Comparison of ENCODE assay signal across 8 cellular contexts in genomic region chr10:79102056-79102874, GRCh38. TPM values are rescaled to one million over a fixed set of nuclear protein-coding genes. Genes with fewer than 3 reads are reported as not detected.
DNase-seq lines count a peak whose midpoint lies in the region; ATAC-seq and TF ChIP-seq lines count a peak whose summit lies in the region.

No MANE protein-coding gene starts in this region.

- H3K27me3 Mint-ChIP-seq in activated T-cell treated with anti-CD3 and anti-CD28 coated beads, Interleukin-2, amount 50 U/mL, for 24 hours: no peaks in the 10 kb centered on the region

- H3K79me2 ChIP-seq in PC-3 (ENCODE audit: low read length) (peaks cover 99% of the 10 kb centered on the region), fibroblast of lung (ENCODE audit: control insufficient read depth, insufficient read depth, low read length) (peaks cover 98% of the 10 kb centered on the region)

- H3K4me3 ChIP-seq in PC-3 (ENCODE audit: low read length) (no peak overlapping the region), fibroblast of lung (replicated peaks in 1 of 4; ENCODE audit: control extremely low read depth in 1 of 4, insufficient read depth in 1 of 4, low read depth in 3 of 4, low read length in 4 of 4) (no peak overlapping the region)

- H3K4me2 ChIP-seq in PC-3 (ENCODE audit: low read length) (no peak overlapping the region), fibroblast of lung (ENCODE audit: extremely low read depth, insufficient read depth, low read length) (peak overlapping the region; percentile 67)

- intact Hi-C loops in PC-3 (cut with micrococcal nuclease): no loop called here

- peak; percentile 33; the same call in 1 of the 2 replicates for TF ChIP-seq CTCF in PC-3 (conservative IDR thresholded peaks at IDR 0.05; ENCODE audit: low read depth, low read length)
- TF ChIP-seq CTCF in fibroblast of lung (conservative IDR thresholded peaks at IDR 0.05 in 1 of 2, IDR thresholded peaks at IDR 0.05 in 1 of 2; ENCODE audit: low read depth in 1 of 2, low read length in 2 of 2): no peak

- H3K4me1 Mint-ChIP-seq in activated T-cell treated with anti-CD3 and anti-CD28 coated beads, Interleukin-2, amount 50 U/mL, for 24 hours (ENCODE audit: low read depth): peaks cover 49% of the 10 kb centered on the region

- no peaks in the 10 kb centered on the region for H3K9me3 ChIP-seq in PC-3 (ENCODE audit: low read length)
- H3K9me3 ChIP-seq in fibroblast of lung (ENCODE audit: control insufficient read depth, insufficient read depth, low read depth, low read length): no peaks in the 10 kb centered on the region

- no peaks in the 10 kb centered on the region for H3K27me3 ChIP-seq in PC-3 (ENCODE audit: low read length)
- H3K27me3 ChIP-seq in fibroblast of lung (ENCODE audit: control insufficient read depth, insufficient read depth, low read length): no peaks in the 10 kb centered on the region

- CTCF ChIA-PET in PC-3 (lab: Charles Lee): no interaction called here

- H3K4me3 Mint-ChIP-seq in activated T-cell treated with anti-CD3 and anti-CD28 coated beads, Interleukin-2, amount 50 U/mL, for 24 hours: no peak overlapping the region

- H3K36me3 Mint-ChIP-seq in activated T-cell treated with anti-CD3 and anti-CD28 coated beads, Interleukin-2, amount 50 U/mL, for 24 hours (ENCODE audit: low read depth): no peaks in the 10 kb centered on the region

- H2AFZ ChIP-seq in PC-3 (ENCODE audit: low read length) (no peak overlapping the region), fibroblast of lung (ENCODE audit: low read length) (no peak overlapping the region)

- no peaks in the 10 kb centered on the region for H3K9me3 Mint-ChIP-seq in activated T-cell treated with anti-CD3 and anti-CD28 coated beads, Interleukin-2, amount 50 U/mL, for 24 hours

- H3K9ac ChIP-seq in PC-3 (ENCODE audit: low read length) (no peak overlapping the region), fibroblast of lung (ENCODE audit: insufficient read depth, low read length) (peak overlapping the region; percentile 27)

- H3K36me3 ChIP-seq in PC-3 (ENCODE audit: low read depth, low read length): no peaks in the 10 kb centered on the region
- H3K36me3 ChIP-seq in fibroblast of lung (ENCODE audit: control insufficient read depth, insufficient read depth, low read length): no peaks in the 10 kb centered on the region

- ATAC-seq in PC-3 (peak; percentile 26), HG02642 (IDR thresholded peaks at IDR 0.05; ENCODE audit: poor library complexity, unreplicated experiment) (no peak)

- H3K4me1 ChIP-seq in PC-3 (ENCODE audit: insufficient read depth, low read length) (no peaks in the 10 kb centered on the region), fibroblast of lung (ENCODE audit: control insufficient read depth, extremely low read depth, insufficient read depth, low read length) (peaks cover 44% of the 10 kb centered on the region)

- H4K20me1 ChIP-seq in PC-3 (ENCODE audit: low read length) (peaks cover 90% of the 10 kb centered on the region), fibroblast of lung (ENCODE audit: control insufficient read depth, extremely low read depth, insufficient read depth, low read length) (no peaks in the 10 kb centered on the region)

- BruUV-seq in PC-3 (replicated peaks; lab: Mats Ljungman, UMichigan): no TSS peak

- POLR2A ChIA-PET in PC-3 (lab: Charles Lee; ENCODE audit: unreplicated experiment): no interaction called here

- DNase-seq in COLO829 (ENCODE audit: low spot score) (peak; percentile 20), PC-3 (peak; percentile 49), fibroblast of lung (ENCODE audit: low read depth in 2 of 2) (peak; percentile 71 to 74), nucleus accumbens (lab: John Stamatoyannopoulos, UW) (peak in 29 of 56 donors; percentile 11 to 77 (median 47)), NCI-H1436 treated with DMSO at 0.1 percent for 48 hours (lab: John Stamatoyannopoulos, UW) (no peak), activated gamma-delta T cell (lab: John Stamatoyannopoulos, UW) (no peak)
- DNase-seq in activated T-cell treated with anti-CD3 and anti-CD28 coated beads, Interleukin-2, amount 50 U/mL, for 24 hours: no peak

- H3F3A ChIP-seq in PC-3 (ENCODE audit: low read length, unreplicated experiment): no peaks in the 10 kb centered on the region

- H3K9me2 ChIP-seq in PC-3 (replicated peaks; ENCODE audit: low read length): no peaks in the 10 kb centered on the region

- H3K27ac ChIP-seq in PC-3 (ENCODE audit: low read length) (no peak overlapping the region), fibroblast of lung (ENCODE audit: insufficient read depth, low read length) (peak overlapping the region; percentile 71)

- no peak overlapping the region for H3K27ac Mint-ChIP-seq in activated T-cell treated with anti-CD3 and anti-CD28 coated beads, Interleukin-2, amount 50 U/mL, for 24 hours

RNA-seq across cellular contexts. Expression of gene ZMIZ1, which starts 33.5 kb away (rescaled TPM):
- total RNA-seq in PC-3 (2014; rRNA removed): 55.4 and 84.2 TPM in 2 replicates
- total RNA-seq in fibroblast of lung: 20.0 and 30.6 TPM in 2 replicates
- 6.3 and 18.1 TPM in 2 replicates for polyA plus RNA-seq in fibroblast of lung
- polyA plus RNA-seq in fibroblast of lung (2012): 23.2 and 46.8 TPM in 2 replicates
- 130 and 178 TPM in 2 replicates for polyA minus RNA-seq in fibroblast of lung (ENCODE audit: low replicate concordance)

Comparison
In these comparisons a context has a peak if more than half of its experiments do, and no peak if none do; other contexts are left out.
1. DNase-seq: peak in COLO829 (single experiment), PC-3 (single experiment), fibroblast of lung (2 of 2) and nucleus accumbens (29 of 56); none in activated T-cell treated with anti-CD3 and anti-CD28 coated beads, Interleukin-2, amount 50 U/mL, for 24 hours (single experiment), NCI-H1436 treated with DMSO at 0.1 percent for 48 hours (single experiment) and activated gamma-delta T cell (single experiment).